20 cellular contexts compared by ENCODE assay signal in genomic region chr13:68046900-68047299, GRCh38.
DNase-seq lines count a peak whose midpoint lies in the region; ATAC-seq and TF ChIP-seq lines count a peak whose summit lies in the region.
"Had no signal": no experiment of that assay in that cellular context is flagged by ENCODE, and none has a peak within 500 bp of the region (broad histone marks: within the 10 kb centered on the region; RNA-seq: fewer than 3 reads in every experiment).

No MANE protein-coding gene starts in this region.

- H3K79me2 ChIP-seq in Karpas-422 (ENCODE audit: low read length): no peaks in the 10 kb centered on the region

- no peaks in the 10 kb centered on the region for H4K20me1 ChIP-seq in Karpas-422 (ENCODE audit: insufficient read depth, low read depth, low read length)
- H4K20me1 ChIP-seq: BLaER1 treated with 17β-estradiol and CSF1 and Interleukin-3, amounts not matched to agents 10 nM and 100 nM had no signal

- 73 to 89% (median 82%) methylated on average over 2 of the region's 2 CpGs for WGBS in stomach, 5 donors

- H3K9ac ChIP-seq in Karpas-422 (ENCODE audit: low read length): no peak overlapping the region
- H3K9ac ChIP-seq: BLaER1 treated with 17β-estradiol and CSF1 and Interleukin-3, amounts not matched to agents 10 nM and 100 nM had no signal

- ATAC-seq in Right ventricle myocardium inferior (peak; percentile 60), left lobe of liver (peak; percentile 82)

- H2AFZ ChIP-seq in Karpas-422 (ENCODE audit: low read length): 0 out of 2 replicates have a peak overlapping the region, but pooled peaks have one; percentile 30

- no peak for TF ChIP-seq CTCF in left ventricle myocardium inferior (IDR thresholded peaks at IDR 0.05; ENCODE audit: borderline replicate concordance)
- no peak for TF ChIP-seq CTCF in stomach (IDR thresholded peaks at IDR 0.05)

- no peak overlapping the region for H3K4me3 ChIP-seq in left ventricle myocardium inferior
- no peak overlapping the region for H3K4me3 ChIP-seq in Karpas-422 (ENCODE audit: low read length)
- no peak overlapping the region for H3K4me3 ChIP-seq in stomach
- H3K4me3 ChIP-seq: BLaER1 treated with 17β-estradiol and CSF1 and Interleukin-3, amounts not matched to agents 10 nM and 100 nM; HAP-1; Peyer's patch had no signal

- H3K4me1 ChIP-seq in left ventricle myocardium inferior (no peaks in the 10 kb centered on the region), Karpas-422 (ENCODE audit: low read length) (peaks cover 8% of the 10 kb centered on the region), stomach (no peaks in the 10 kb centered on the region)
- H3K4me1 ChIP-seq: BLaER1 treated with 17β-estradiol and CSF1 and Interleukin-3, amounts not matched to agents 10 nM and 100 nM; HAP-1; Peyer's patch had no signal

- no peak for TF ChIP-seq EP300 in stomach (IDR thresholded peaks at IDR 0.05)

- intact Hi-C loops in Right ventricle myocardium inferior (cut with DNase I): no loop called here
- intact Hi-C loops in left ventricle myocardium inferior (cut with micrococcal nuclease): no loop called here
- intact Hi-C loops in stomach (cut with DNase I; ENCODE audit: low total_unique reads): no loop called here

- H3K27ac ChIP-seq in left ventricle myocardium inferior (replicated peaks) (no peak overlapping the region), Karpas-422 (ENCODE audit: low read length) (no peak overlapping the region), stomach (no peak overlapping the region)
- H3K27ac ChIP-seq: BLaER1 treated with 17β-estradiol and CSF1 and Interleukin-3, amounts not matched to agents 10 nM and 100 nM; Peyer's patch had no signal

- no peaks in the 10 kb centered on the region for H3K9me2 ChIP-seq in Karpas-422 (replicated peaks; ENCODE audit: insufficient read depth, low read length)

- H3K9me3 ChIP-seq in left ventricle myocardium inferior (replicated peaks): no peaks in the 10 kb centered on the region
- no peaks in the 10 kb centered on the region for H3K9me3 ChIP-seq in Karpas-422 (ENCODE audit: low read length)
- H3K9me3 ChIP-seq in stomach: no peaks in the 10 kb centered on the region
- H3K9me3 ChIP-seq: BLaER1 treated with 17β-estradiol and CSF1 and Interleukin-3, amounts not matched to agents 10 nM and 100 nM; HAP-1; Peyer's patch had no signal

- H3K27me3 ChIP-seq in left ventricle myocardium inferior (ENCODE audit: low read depth) (no peaks in the 10 kb centered on the region), Karpas-422 (ENCODE audit: low read length) (no peaks in the 10 kb centered on the region), stomach (no peaks in the 10 kb centered on the region)
- H3K27me3 ChIP-seq: BLaER1 treated with 17β-estradiol and CSF1 and Interleukin-3, amounts not matched to agents 10 nM and 100 nM; Peyer's patch had no signal

- TF ChIP-seq POLR2A in stomach (IDR thresholded peaks at IDR 0.05): no peak

- H3K36me3 ChIP-seq in left ventricle myocardium inferior (no peaks in the 10 kb centered on the region), Karpas-422 (ENCODE audit: insufficient read depth, low read length) (no peaks in the 10 kb centered on the region), stomach (no peaks in the 10 kb centered on the region)
- H3K36me3 ChIP-seq: BLaER1 treated with 17β-estradiol and CSF1 and Interleukin-3, amounts not matched to agents 10 nM and 100 nM; HAP-1; Peyer's patch had no signal

- no peak overlapping the region for H3K4me2 ChIP-seq in Karpas-422 (ENCODE audit: low read depth, low read length, poor library complexity, severe bottlenecking)
- H3K4me2 ChIP-seq: BLaER1 treated with 17β-estradiol and CSF1 and Interleukin-3, amounts not matched to agents 10 nM and 100 nM had no signal

- DNase-seq in Right ventricle myocardium inferior (ENCODE audit: missing footprints) (no peak), left ventricle myocardium inferior (no peak), Karpas-422 (no peak), amniotic epithelial cell (ENCODE audit: low read depth) (peak; percentile 9), left lobe of liver (ENCODE audit: low spot score) (no peak), stomach (no peak), OCI-M2 (lab: John Stamatoyannopoulos, UW; ENCODE audit: unreplicated experiment) (no peak), COLO829 (ENCODE audit: low spot score) (no peak)
- DNase-seq: AML-193; CD4-positive, alpha-beta T cell; COR-L47; GOT3; HFFc6; KBM-7; MM.1S; NCI-H2029; NCI-H526 treated with DMSO at 0.1 percent for 48 hours; Peyer's patch had no signal
